ENCODE assay signal across 27 cellular contexts in genomic region chr2:208182835-208183234, GRCh38. TPM values are rescaled to one million over a fixed set of nuclear protein-coding genes. Genes with fewer than 3 reads are reported as not detected.
DNase-seq lines count a peak whose midpoint lies in the region; ATAC-seq, FAIRE-seq and TF ChIP-seq lines count a peak whose summit lies in the region.
"Had no signal": no experiment of that assay in that cellular context is flagged by ENCODE, and none has a peak within 500 bp of the region (broad histone marks: within the 10 kb centered on the region; RNA-seq: fewer than 3 reads in every experiment).

No MANE protein-coding gene starts in this region.

- H3K36me3 Mint-ChIP-seq in WTC11, result no peaks in the 10 kb centered on the region
- H3K36me3 Mint-ChIP-seq in activated T-helper 1 cell treated with anti-CD3 and anti-CD28 coated beads, Interleukin-12 subunit alpha, Interleukin-12 subunit beta, Interleukin-2, Interleukin-4 antibody, amounts not matched to agents 30 ng/mL and 10 ng/mL and 1 ng/mL, durations not matched to agents 14 hours and 24 hours and 36 hours (ENCODE audit: low read depth), result no peaks in the 10 kb centered on the region
- H3K36me3 Mint-ChIP-seq: CD8-positive, alpha-beta T cell had no signal

- H2AK5ac ChIP-seq in mesenchymal stem cell (ENCODE audit: low read length, severe bottlenecking), result no peak overlapping the region

- TF ChIP-seq CTCF in HepG2 (CRISPR knock-in tag; IDR thresholded peaks at IDR 0.05), result no peak
- no peak for TF ChIP-seq CTCF in right lobe of liver (IDR thresholded peaks at IDR 0.05)
- TF ChIP-seq CTCF in WTC11 (IDR thresholded peaks at IDR 0.05), result no peak

- H3K27ac ChIP-seq in HepG2 (ENCODE audit: extremely low read length, insufficient read depth, low read length), result no peak overlapping the region
- H3K27ac ChIP-seq in right lobe of liver, result no peak overlapping the region
- H3K27ac ChIP-seq in mesenchymal stem cell (ENCODE audit: low read length, poor library complexity, severe bottlenecking), result no peak overlapping the region
- H3K27ac ChIP-seq: A549; BLaER1 treated with 17β-estradiol and CSF1 and Interleukin-3, amounts not matched to agents 10 nM and 100 nM had no signal

- peak overlapping the region; percentile 39 for H4K91ac ChIP-seq in mesenchymal stem cell (ENCODE audit: low read length)

- no peak for FAIRE-seq in HepG2 (lab: Jason Lieb, UNC)
- FAIRE-seq: A549, GM12878 had no signal

- BruUV-seq in HepG2 (replicated peaks; lab: Mats Ljungman, UMichigan), result no TSS peak

- no peak overlapping the region for H3K9ac ChIP-seq in HepG2 (ENCODE audit: insufficient read depth, low read depth, low read length)
- no peak overlapping the region for H3K9ac ChIP-seq in mesenchymal stem cell (ENCODE audit: low read length)
- H3K9ac ChIP-seq: BLaER1 treated with 17β-estradiol and CSF1 and Interleukin-3, amounts not matched to agents 10 nM and 100 nM had no signal

- H3K4me1 ChIP-seq in HepG2 (ENCODE audit: insufficient read depth, low read length), result peaks cover 34% of the 10 kb centered on the region
- peaks cover 0 to 11% (median 3%) of the 10 kb centered on the region in 4 donors for H3K4me1 ChIP-seq in right lobe of liver
- peaks cover 2% of the 10 kb centered on the region for H3K4me1 ChIP-seq in mesenchymal stem cell (ENCODE audit: control insufficient read depth, insufficient read depth, low read depth, low read length)
- H3K4me1 ChIP-seq: A549 had no signal

- H3K9me3 Mint-ChIP-seq in WTC11, result no peaks in the 10 kb centered on the region
- no peaks in the 10 kb centered on the region for H3K9me3 Mint-ChIP-seq in activated T-helper 1 cell treated with anti-CD3 and anti-CD28 coated beads, Interleukin-12 subunit alpha, Interleukin-12 subunit beta, Interleukin-2, Interleukin-4 antibody, amounts not matched to agents 30 ng/mL and 10 ng/mL and 1 ng/mL, durations not matched to agents 14 hours and 24 hours and 36 hours
- H3K9me3 Mint-ChIP-seq: CD8-positive, alpha-beta T cell had no signal

- no peak overlapping the region for H2BK15ac ChIP-seq in mesenchymal stem cell (ENCODE audit: low read depth, poor library complexity, severe bottlenecking)

- no peak overlapping the region for H3K18ac ChIP-seq in mesenchymal stem cell (ENCODE audit: low read depth in 1 of 2, low read length in 2 of 2)

- in situ Hi-C loops in HepG2 (cut with HindIII; ENCODE audit: extremely low pct_ligation_motif_present, low pct_unique_long_range_greater_than_20kb), result no loop called here

- H3K4ac ChIP-seq in mesenchymal stem cell (ENCODE audit: low read depth in 1 of 2, low read length in 2 of 2), result no peak overlapping the region

- no peak overlapping the region for H2BK12ac ChIP-seq in mesenchymal stem cell (ENCODE audit: low read length in 2 of 2)

- H4K8ac ChIP-seq in mesenchymal stem cell (ENCODE audit: low read length), result no peak overlapping the region

- CTCF ChIA-PET in HepG2 (lab: Yijun Ruan, JAX; ENCODE audit: low intra/inter-chr PET ratio, low total read pairs) (no interaction called here), WTC11 (lab: Charles Lee) (interaction anchor here (1.2 to 3.2 kb wide), 4 partner anchors 7 to 94 kb away, joined by 3 to 22 read pairs (median 9); partner anchors contain the start of gene IDH1)

- 0 out of 2 replicates have a peak overlapping the region, but pooled peaks have one; percentile 67 for H3K4me3 Mint-ChIP-seq in WTC11
- no peak overlapping the region for H3K4me3 Mint-ChIP-seq in activated T-helper 1 cell treated with anti-CD3 and anti-CD28 coated beads, Interleukin-12 subunit alpha, Interleukin-12 subunit beta, Interleukin-2, Interleukin-4 antibody, amounts not matched to agents 30 ng/mL and 10 ng/mL and 1 ng/mL, durations not matched to agents 14 hours and 24 hours and 36 hours
- H3K4me3 Mint-ChIP-seq: CD8-positive, alpha-beta T cell had no signal

- no peak overlapping the region for H3K14ac ChIP-seq in mesenchymal stem cell (ENCODE audit: low read length in 2 of 2)

- no peak overlapping the region for H2BK5ac ChIP-seq in mesenchymal stem cell (ENCODE audit: low read depth, low read length, poor library complexity, severe bottlenecking)

- H3K79me2 ChIP-seq in HepG2 (ENCODE audit: insufficient read depth, low read length), result no peaks in the 10 kb centered on the region

- TF ChIP-seq RAD21 in HepG2 (CRISPR knock-in tag; IDR thresholded peaks at IDR 0.05), result no peak

- DNase-seq in HepG2 (ENCODE audit: low spot score) (no peak), right lobe of liver (no peak), WTC11 (ENCODE audit: low spot score) (no peak), mesenchymal stem cell (no peak), anterior cingulate cortex (lab: John Stamatoyannopoulos, UW) (no peak)
- DNase-seq in activated T-helper 1 cell treated with anti-CD3 and anti-CD28 coated beads, Interleukin-12 subunit alpha, Interleukin-12 subunit beta, Interleukin-2, Interleukin-4 antibody, amounts not matched to agents 30 ng/mL and 10 ng/mL and 1 ng/mL, durations not matched to agents 14 hours and 24 hours and 36 hours (ENCODE audit: low spot score), result no peak
- DNase-seq in activated CD4-positive, alpha-beta T cell treated with anti-CD3 and anti-CD28 coated beads, Interleukin-2, amount 50 U/mL, for 4 hours, result no peak
- DNase-seq: AML-193; Caco-2; CD8-positive, alpha-beta T cell; GDM1; Karpas-422; NCI-H1694; NCI-H2029 treated with DMSO at 0.1 percent for 48 hours; NCI-H2171; NCI-H226; NCI-H510A treated with DMSO at 0.1 percent for 48 hours; Right ventricle myocardium superior; RPMI8226; T-helper 1 cell had no signal

- H3K27me3 ChIP-seq in HepG2 (ENCODE audit: control insufficient read depth in 1 of 2, insufficient read depth in 2 of 2, low read length in 2 of 2) (peaks cover 0 to 17% of the 10 kb centered on the region in 2 experiments; a peak in 3 of 5 replicates), right lobe of liver (no peaks in the 10 kb centered on the region), mesenchymal stem cell (ENCODE audit: control insufficient read depth in 1 of 2, insufficient read depth in 1 of 2, low read length in 2 of 2) (peaks cover 14 to 15% of the 10 kb centered on the region in 2 experiments)
- H3K27me3 ChIP-seq: BLaER1 treated with 17β-estradiol and CSF1 and Interleukin-3, amounts not matched to agents 10 nM and 100 nM had no signal

- H3K4me2 ChIP-seq in HepG2 (ENCODE audit: low read depth, low read length), result no peak overlapping the region
- H3K4me2 ChIP-seq in mesenchymal stem cell (ENCODE audit: low read length, poor library complexity, severe bottlenecking), result no peak overlapping the region
- H3K4me2 ChIP-seq: A549; BLaER1 treated with 17β-estradiol and CSF1 and Interleukin-3, amounts not matched to agents 10 nM and 100 nM had no signal

- ATAC-seq in HepG2 (peak; percentile 43; the same call in 1 of the 3 replicates), right lobe of liver (no peak), WTC11 (no peak)
- ATAC-seq: A549; CD8-positive, alpha-beta T cell; GM12878; HCT116 had no signal

- TF ChIP-seq EP300 in HepG2 (IDR thresholded peaks at IDR 0.05; ENCODE audit: low read depth in 2 of 2, low read length in 2 of 2) (no peak), HepG2 (CRISPR knock-in tag; IDR thresholded peaks at IDR 0.05; ENCODE audit: borderline replicate concordance) (no peak)

- WGBS in HepG2 (ENCODE audit: low lambda C conversion rate), result 70% methylated on average over 3 of the region's 3 CpGs
- WGBS in right lobe of liver (ENCODE audit: insufficient coverage, low coverage, low lambda C conversion rate, missing lambda C conversion rate), result 79% methylated on average over 3 of the region's 3 CpGs
- 89% methylated on average over 3 of the region's 3 CpGs for WGBS in mesenchymal stem cell

- POLR2A ChIA-PET in HepG2 (lab: Yijun Ruan, JAX), result no interaction called here
- POLR2A ChIA-PET in WTC11 (lab: Charles Lee), result no interaction called here

- no peaks in the 10 kb centered on the region for H3K36me3 ChIP-seq in HepG2 (replicated peaks in 1 of 2; ENCODE audit: control insufficient read depth in 1 of 2, insufficient read depth in 2 of 2, low read length in 2 of 2)
- H3K36me3 ChIP-seq in right lobe of liver, result no peaks in the 10 kb centered on the region
- H3K36me3 ChIP-seq in mesenchymal stem cell (ENCODE audit: control insufficient read depth in 1 of 2, insufficient read depth in 2 of 2, low read depth in 1 of 2, low read length in 2 of 2), result no peaks in the 10 kb centered on the region
- H3K36me3 ChIP-seq: BLaER1 treated with 17β-estradiol and CSF1 and Interleukin-3, amounts not matched to agents 10 nM and 100 nM had no signal

- no peaks in the 10 kb centered on the region for H4K20me1 ChIP-seq in HepG2 (ENCODE audit: insufficient read depth, low read length)
- H4K20me1 ChIP-seq: BLaER1 treated with 17β-estradiol and CSF1 and Interleukin-3, amounts not matched to agents 10 nM and 100 nM had no signal

- intact Hi-C loops in HepG2 (cut with micrococcal nuclease; ENCODE audit: unreplicated experiment) (no loop called here), right lobe of liver (cut with DNase I) (no loop called here)
- intact Hi-C loops in activated T-helper 1 cell treated with anti-CD3 and anti-CD28 coated beads, Interleukin-12 subunit alpha, Interleukin-12 subunit beta, Interleukin-2, Interleukin-4 antibody, amounts not matched to agents 30 ng/mL and 10 ng/mL and 1 ng/mL, durations not matched to agents 14 hours and 24 hours and 36 hours (cut with micrococcal nuclease), result no loop called here

- no peak overlapping the region for H2BK120ac ChIP-seq in mesenchymal stem cell (ENCODE audit: low read depth, low read length)

- H2AFZ ChIP-seq in HepG2 (ENCODE audit: low read length) (no peak overlapping the region), mesenchymal stem cell (ENCODE audit: low read depth, low read length) (no peak overlapping the region)

- peaks cover 60% of the 10 kb centered on the region for H3K4me1 Mint-ChIP-seq in WTC11
- H3K4me1 Mint-ChIP-seq in activated T-helper 1 cell treated with anti-CD3 and anti-CD28 coated beads, Interleukin-12 subunit alpha, Interleukin-12 subunit beta, Interleukin-2, Interleukin-4 antibody, amounts not matched to agents 30 ng/mL and 10 ng/mL and 1 ng/mL, durations not matched to agents 14 hours and 24 hours and 36 hours (ENCODE audit: low read depth), result no peaks in the 10 kb centered on the region

- TF ChIP-seq POLR2A in HepG2 (IDR thresholded peaks at IDR 0.05; ENCODE audit: insufficient read depth in 1 of 2, low read depth in 2 of 2, low read length in 2 of 2), result no peak
- no peak for TF ChIP-seq POLR2A in right lobe of liver (IDR thresholded peaks at IDR 0.05)

- H3K4me3 ChIP-seq in HepG2 (replicated peaks in 1 of 3; ENCODE audit: insufficient read depth in 1 of 3, low read depth in 2 of 3, low read length in 3 of 3) (no peak overlapping the region), right lobe of liver (no peak overlapping the region), mesenchymal stem cell (ENCODE audit: insufficient read depth in 1 of 2, low read depth in 1 of 2, low read length in 2 of 2) (no peak overlapping the region)
- H3K4me3 ChIP-seq: A549; BLaER1 treated with 17β-estradiol and CSF1 and Interleukin-3, amounts not matched to agents 10 nM and 100 nM; GM12878 had no signal

- no peak overlapping the region for H3K23ac ChIP-seq in mesenchymal stem cell (ENCODE audit: low read length in 2 of 2)

- H3K27me3 Mint-ChIP-seq in WTC11 (ENCODE audit: low read depth), result no peaks in the 10 kb centered on the region
- H3K27me3 Mint-ChIP-seq in activated T-helper 1 cell treated with anti-CD3 and anti-CD28 coated beads, Interleukin-12 subunit alpha, Interleukin-12 subunit beta, Interleukin-2, Interleukin-4 antibody, amounts not matched to agents 30 ng/mL and 10 ng/mL and 1 ng/mL, durations not matched to agents 14 hours and 24 hours and 36 hours (ENCODE audit: insufficient read depth), result peaks cover 25% of the 10 kb centered on the region

- H3K27ac Mint-ChIP-seq in WTC11, result no peak overlapping the region; the same call in 1 of the 2 replicates
- H3K27ac Mint-ChIP-seq in activated T-helper 1 cell treated with anti-CD3 and anti-CD28 coated beads, Interleukin-12 subunit alpha, Interleukin-12 subunit beta, Interleukin-2, Interleukin-4 antibody, amounts not matched to agents 30 ng/mL and 10 ng/mL and 1 ng/mL, durations not matched to agents 14 hours and 24 hours and 36 hours, result no peak overlapping the region
- H3K27ac Mint-ChIP-seq: CD8-positive, alpha-beta T cell had no signal

- H3K79me1 ChIP-seq in mesenchymal stem cell (replicated peaks; ENCODE audit: low read length, poor library complexity, severe bottlenecking), result no peaks in the 10 kb centered on the region

- H3K9me3 ChIP-seq in HepG2 (ENCODE audit: low read length) (no peaks in the 10 kb centered on the region), right lobe of liver (no peaks in the 10 kb centered on the region), mesenchymal stem cell (ENCODE audit: control insufficient read depth, low read length) (no peaks in the 10 kb centered on the region)
- H3K9me3 ChIP-seq: A549; BLaER1 treated with 17β-estradiol and CSF1 and Interleukin-3, amounts not matched to agents 10 nM and 100 nM; Caco-2 had no signal

RNA-seq across cellular contexts. Expression of gene C2orf80, which starts 7.0 kb away (rescaled TPM):
- total RNA-seq in HepG2 (2016; rRNA removed; fragmentation: Illumina TruSeq; extraction: Trizol), result not detected in 2 replicates
- total RNA-seq in HepG2 (2016; cell fraction: cytosol; rRNA removed; fragmentation: Illumina TruSeq; extraction: Trizol; ENCODE audit: low read depth), result not detected in 2 replicates
- total RNA-seq in HepG2 (2016; cell fraction: insoluble cytoplasmic fraction; rRNA removed; fragmentation: Illumina TruSeq; extraction: Trizol), result not detected in 2 replicates
- not detected in 2 replicates for total RNA-seq in HepG2 (2016; cell fraction: membrane; rRNA removed; fragmentation: Illumina TruSeq; extraction: Trizol)
- total RNA-seq in HepG2 (2016; cell fraction: nucleus; rRNA removed; fragmentation: Illumina TruSeq; extraction: Trizol), result not detected in 2 replicates
- not detected in 2 replicates for polyA plus RNA-seq in HepG2 (2011; rRNA removed)
- not detected in 2 replicates for polyA plus RNA-seq in HepG2 (2011; cell fraction: cytosol; rRNA removed)
- polyA plus RNA-seq in HepG2 (2011; cell fraction: nucleus; rRNA removed), result not detected in 2 replicates
- not detected in 2 replicates for polyA plus RNA-seq in HepG2 (2012)
- polyA plus RNA-seq in HepG2 (2016; cell fraction: cytosol; fragmentation: Illumina TruSeq; extraction: Trizol; ENCODE audit: low read depth), result not detected in 2 replicates
- not detected in 2 replicates for polyA plus RNA-seq in HepG2 (2016; cell fraction: insoluble cytoplasmic fraction; fragmentation: Illumina TruSeq; extraction: Trizol; ENCODE audit: low read depth)
- polyA plus RNA-seq in HepG2 (2016; cell fraction: membrane; fragmentation: Illumina TruSeq; extraction: Trizol; ENCODE audit: low read depth), result not detected in 2 replicates
- polyA plus RNA-seq in HepG2 (2016; cell fraction: nucleus; fragmentation: Illumina TruSeq; extraction: Trizol; ENCODE audit: insufficient read depth, low read depth), result not detected in 2 replicates
- not detected in 2 replicates for polyA minus RNA-seq in HepG2 (2011; rRNA and poly(A)+ RNA removed; ENCODE audit: low replicate concordance)
- polyA minus RNA-seq in HepG2 (2011; cell fraction: cytosol; rRNA and poly(A)+ RNA removed), result not detected in 2 replicates
- not detected in 2 replicates for polyA minus RNA-seq in HepG2 (2011; cell fraction: nucleus; rRNA and poly(A)+ RNA removed)
- total RNA-seq in right lobe of liver, result not detected
- total RNA-seq in WTC11 (2021), result 0.39 to 0.96 TPM (median 0.87 TPM) in 3 replicates
- polyA plus RNA-seq in mesenchymal stem cell (2013, experiment 1 of 2), result not detected
- not detected for polyA plus RNA-seq in mesenchymal stem cell (2013, experiment 2 of 2)
- not detected in 2 replicates for total RNA-seq in activated T-helper 1 cell treated with anti-CD3 and anti-CD28 coated beads, Interleukin-12 subunit alpha, Interleukin-12 subunit beta, Interleukin-2, Interleukin-4 antibody, amounts not matched to agents 30 ng/mL and 10 ng/mL and 1 ng/mL, durations not matched to agents 14 hours and 24 hours and 36 hours
- total RNA-seq: Caco-2; CD8-positive, alpha-beta T cell; GM12878; H4; HT-29; Right ventricle myocardium superior had no signal
- polyA plus RNA-seq: A549, GM12878 had no signal

RNA-seq across cellular contexts. Expression of gene CRYGA, which starts 19.4 kb away (rescaled TPM):
- total RNA-seq in HepG2 (2016; rRNA removed; fragmentation: Illumina TruSeq; extraction: Trizol) (not detected in 2 replicates), right lobe of liver (not detected), WTC11 (2021) (not detected in 3 replicates)
- total RNA-seq in HepG2 (2016; cell fraction: cytosol; rRNA removed; fragmentation: Illumina TruSeq; extraction: Trizol; ENCODE audit: low read depth), result not detected in 2 replicates
- not detected in 2 replicates for total RNA-seq in HepG2 (2016; cell fraction: insoluble cytoplasmic fraction; rRNA removed; fragmentation: Illumina TruSeq; extraction: Trizol)
- total RNA-seq in HepG2 (2016; cell fraction: membrane; rRNA removed; fragmentation: Illumina TruSeq; extraction: Trizol), result not detected in 2 replicates
- not detected in 2 replicates for total RNA-seq in HepG2 (2016; cell fraction: nucleus; rRNA removed; fragmentation: Illumina TruSeq; extraction: Trizol)
- not detected in 2 replicates for polyA plus RNA-seq in HepG2 (2011; rRNA removed)
- polyA plus RNA-seq in HepG2 (2011; cell fraction: cytosol; rRNA removed), result not detected in 2 replicates
- not detected in 2 replicates for polyA plus RNA-seq in HepG2 (2011; cell fraction: nucleus; rRNA removed)
- not detected in 2 replicates for polyA plus RNA-seq in HepG2 (2012)
- not detected in 2 replicates for polyA plus RNA-seq in HepG2 (2016; cell fraction: cytosol; fragmentation: Illumina TruSeq; extraction: Trizol; ENCODE audit: low read depth)
- polyA plus RNA-seq in HepG2 (2016; cell fraction: insoluble cytoplasmic fraction; fragmentation: Illumina TruSeq; extraction: Trizol; ENCODE audit: low read depth), result not detected in 2 replicates
- not detected in 2 replicates for polyA plus RNA-seq in HepG2 (2016; cell fraction: membrane; fragmentation: Illumina TruSeq; extraction: Trizol; ENCODE audit: low read depth)
- not detected in 2 replicates for polyA plus RNA-seq in HepG2 (2016; cell fraction: nucleus; fragmentation: Illumina TruSeq; extraction: Trizol; ENCODE audit: insufficient read depth, low read depth)
- polyA minus RNA-seq in HepG2 (2011; rRNA and poly(A)+ RNA removed; ENCODE audit: low replicate concordance), result not detected in 2 replicates
- not detected in 2 replicates for polyA minus RNA-seq in HepG2 (2011; cell fraction: cytosol; rRNA and poly(A)+ RNA removed)
- not detected in 2 replicates for polyA minus RNA-seq in HepG2 (2011; cell fraction: nucleus; rRNA and poly(A)+ RNA removed)
- polyA plus RNA-seq in mesenchymal stem cell (2013, experiment 1 of 2), result not detected
- polyA plus RNA-seq in mesenchymal stem cell (2013, experiment 2 of 2), result not detected
- not detected in 2 replicates for total RNA-seq in activated T-helper 1 cell treated with anti-CD3 and anti-CD28 coated beads, Interleukin-12 subunit alpha, Interleukin-12 subunit beta, Interleukin-2, Interleukin-4 antibody, amounts not matched to agents 30 ng/mL and 10 ng/mL and 1 ng/mL, durations not matched to agents 14 hours and 24 hours and 36 hours
- total RNA-seq: Caco-2; CD8-positive, alpha-beta T cell; GM12878; H4; HT-29; Right ventricle myocardium superior; SK-MEL-5 had no signal
- polyA plus RNA-seq: A549, GM12878 had no signal

RNA-seq across cellular contexts. Expression of gene CRYGB, which starts 36.9 kb away (rescaled TPM):
- not detected in 2 replicates for total RNA-seq in HepG2 (2016; rRNA removed; fragmentation: Illumina TruSeq; extraction: Trizol)
- not detected in 2 replicates for total RNA-seq in HepG2 (2016; cell fraction: cytosol; rRNA removed; fragmentation: Illumina TruSeq; extraction: Trizol; ENCODE audit: low read depth)
- total RNA-seq in HepG2 (2016; cell fraction: insoluble cytoplasmic fraction; rRNA removed; fragmentation: Illumina TruSeq; extraction: Trizol), result not detected in 2 replicates
- not detected in 2 replicates for total RNA-seq in HepG2 (2016; cell fraction: membrane; rRNA removed; fragmentation: Illumina TruSeq; extraction: Trizol)
- total RNA-seq in HepG2 (2016; cell fraction: nucleus; rRNA removed; fragmentation: Illumina TruSeq; extraction: Trizol), result not detected in 2 replicates
- not detected in 2 replicates for polyA plus RNA-seq in HepG2 (2011; rRNA removed)
- polyA plus RNA-seq in HepG2 (2011; cell fraction: cytosol; rRNA removed), result not detected in 2 replicates
- polyA plus RNA-seq in HepG2 (2011; cell fraction: nucleus; rRNA removed), result not detected in 2 replicates
- not detected in 2 replicates for polyA plus RNA-seq in HepG2 (2012)
- not detected in 2 replicates for polyA plus RNA-seq in HepG2 (2016; cell fraction: cytosol; fragmentation: Illumina TruSeq; extraction: Trizol; ENCODE audit: low read depth)
- not detected in 2 replicates for polyA plus RNA-seq in HepG2 (2016; cell fraction: insoluble cytoplasmic fraction; fragmentation: Illumina TruSeq; extraction: Trizol; ENCODE audit: low read depth)
- polyA plus RNA-seq in HepG2 (2016; cell fraction: membrane; fragmentation: Illumina TruSeq; extraction: Trizol; ENCODE audit: low read depth), result not detected in 2 replicates
- polyA plus RNA-seq in HepG2 (2016; cell fraction: nucleus; fragmentation: Illumina TruSeq; extraction: Trizol; ENCODE audit: insufficient read depth, low read depth), result not detected in 2 replicates
- not detected in 2 replicates for polyA minus RNA-seq in HepG2 (2011; rRNA and poly(A)+ RNA removed; ENCODE audit: low replicate concordance)
- not detected in 2 replicates for polyA minus RNA-seq in HepG2 (2011; cell fraction: cytosol; rRNA and poly(A)+ RNA removed)
- not detected in 2 replicates for polyA minus RNA-seq in HepG2 (2011; cell fraction: nucleus; rRNA and poly(A)+ RNA removed)
- not detected for total RNA-seq in right lobe of liver
- 0.87 TPM in 1 of 3 replicates, not detected in the others for total RNA-seq in WTC11 (2021)
- polyA plus RNA-seq in mesenchymal stem cell (2013, experiment 1 of 2), result not detected
- polyA plus RNA-seq in mesenchymal stem cell (2013, experiment 2 of 2), result not detected
- not detected in 2 replicates for total RNA-seq in activated T-helper 1 cell treated with anti-CD3 and anti-CD28 coated beads, Interleukin-12 subunit alpha, Interleukin-12 subunit beta, Interleukin-2, Interleukin-4 antibody, amounts not matched to agents 30 ng/mL and 10 ng/mL and 1 ng/mL, durations not matched to agents 14 hours and 24 hours and 36 hours
- total RNA-seq: Caco-2; CD8-positive, alpha-beta T cell; GM12878; H4; HT-29; Right ventricle myocardium superior; SK-MEL-5 had no signal
- polyA plus RNA-seq: A549, GM12878 had no signal

RNA-seq across cellular contexts. Expression of gene CRYGC, which starts 53.2 kb away (rescaled TPM):
- total RNA-seq in HepG2 (2016; rRNA removed; fragmentation: Illumina TruSeq; extraction: Trizol), result 0.27 TPM in 1 of 2 replicates, not detected in the other
- total RNA-seq in HepG2 (2016; cell fraction: cytosol; rRNA removed; fragmentation: Illumina TruSeq; extraction: Trizol; ENCODE audit: low read depth), result 0.44 TPM in 1 of 2 replicates, not detected in the other
- total RNA-seq in HepG2 (2016; cell fraction: insoluble cytoplasmic fraction; rRNA removed; fragmentation: Illumina TruSeq; extraction: Trizol), result 0.35 TPM in 1 of 2 replicates, not detected in the other
- total RNA-seq in HepG2 (2016; cell fraction: membrane; rRNA removed; fragmentation: Illumina TruSeq; extraction: Trizol), result 0.45 and 0.96 TPM in 2 replicates
- not detected in 2 replicates for total RNA-seq in HepG2 (2016; cell fraction: nucleus; rRNA removed; fragmentation: Illumina TruSeq; extraction: Trizol)
- polyA plus RNA-seq in HepG2 (2011; rRNA removed), result 0.20 and 0.21 TPM in 2 replicates
- not detected in 2 replicates for polyA plus RNA-seq in HepG2 (2011; cell fraction: cytosol; rRNA removed)
- not detected in 2 replicates for polyA plus RNA-seq in HepG2 (2011; cell fraction: nucleus; rRNA removed)
- not detected in 2 replicates for polyA plus RNA-seq in HepG2 (2012)
- polyA plus RNA-seq in HepG2 (2016; cell fraction: cytosol; fragmentation: Illumina TruSeq; extraction: Trizol; ENCODE audit: low read depth), result 0.24 TPM in 1 of 2 replicates, not detected in the other
- polyA plus RNA-seq in HepG2 (2016; cell fraction: insoluble cytoplasmic fraction; fragmentation: Illumina TruSeq; extraction: Trizol; ENCODE audit: low read depth), result not detected in 2 replicates
- polyA plus RNA-seq in HepG2 (2016; cell fraction: membrane; fragmentation: Illumina TruSeq; extraction: Trizol; ENCODE audit: low read depth), result 0.58 and 0.71 TPM in 2 replicates
- polyA plus RNA-seq in HepG2 (2016; cell fraction: nucleus; fragmentation: Illumina TruSeq; extraction: Trizol; ENCODE audit: insufficient read depth, low read depth), result not detected in 2 replicates
- polyA minus RNA-seq in HepG2 (2011; rRNA and poly(A)+ RNA removed; ENCODE audit: low replicate concordance), result not detected in 2 replicates
- not detected in 2 replicates for polyA minus RNA-seq in HepG2 (2011; cell fraction: cytosol; rRNA and poly(A)+ RNA removed)
- not detected in 2 replicates for polyA minus RNA-seq in HepG2 (2011; cell fraction: nucleus; rRNA and poly(A)+ RNA removed)
- not detected for total RNA-seq in right lobe of liver
- not detected in 3 replicates for total RNA-seq in WTC11 (2021)
- not detected for polyA plus RNA-seq in mesenchymal stem cell (2013, experiment 1 of 2)
- polyA plus RNA-seq in mesenchymal stem cell (2013, experiment 2 of 2), result not detected
- total RNA-seq in activated T-helper 1 cell treated with anti-CD3 and anti-CD28 coated beads, Interleukin-12 subunit alpha, Interleukin-12 subunit beta, Interleukin-2, Interleukin-4 antibody, amounts not matched to agents 30 ng/mL and 10 ng/mL and 1 ng/mL, durations not matched to agents 14 hours and 24 hours and 36 hours, result not detected in 2 replicates
- total RNA-seq: Caco-2; CD8-positive, alpha-beta T cell; GM12878; H4; HT-29; Right ventricle myocardium superior; SK-MEL-5 had no signal
- polyA plus RNA-seq: A549, GM12878 had no signal

RNA-seq across cellular contexts. Expression of gene CRYGD, which starts 58.5 kb away (rescaled TPM):
- total RNA-seq in HepG2 (2016; rRNA removed; fragmentation: Illumina TruSeq; extraction: Trizol) (not detected in 2 replicates), right lobe of liver (not detected), WTC11 (2021) (4.6 to 6.3 TPM (median 5.7 TPM) in 3 replicates)
- not detected in 2 replicates for total RNA-seq in HepG2 (2016; cell fraction: cytosol; rRNA removed; fragmentation: Illumina TruSeq; extraction: Trizol; ENCODE audit: low read depth)
- not detected in 2 replicates for total RNA-seq in HepG2 (2016; cell fraction: insoluble cytoplasmic fraction; rRNA removed; fragmentation: Illumina TruSeq; extraction: Trizol)
- total RNA-seq in HepG2 (2016; cell fraction: membrane; rRNA removed; fragmentation: Illumina TruSeq; extraction: Trizol), result not detected in 2 replicates
- total RNA-seq in HepG2 (2016; cell fraction: nucleus; rRNA removed; fragmentation: Illumina TruSeq; extraction: Trizol), result not detected in 2 replicates
- polyA plus RNA-seq in HepG2 (2011; rRNA removed), result not detected in 2 replicates
- not detected in 2 replicates for polyA plus RNA-seq in HepG2 (2011; cell fraction: cytosol; rRNA removed)
- not detected in 2 replicates for polyA plus RNA-seq in HepG2 (2011; cell fraction: nucleus; rRNA removed)
- polyA plus RNA-seq in HepG2 (2012), result not detected in 2 replicates
- polyA plus RNA-seq in HepG2 (2016; cell fraction: cytosol; fragmentation: Illumina TruSeq; extraction: Trizol; ENCODE audit: low read depth), result not detected in 2 replicates
- not detected in 2 replicates for polyA plus RNA-seq in HepG2 (2016; cell fraction: insoluble cytoplasmic fraction; fragmentation: Illumina TruSeq; extraction: Trizol; ENCODE audit: low read depth)
- not detected in 2 replicates for polyA plus RNA-seq in HepG2 (2016; cell fraction: membrane; fragmentation: Illumina TruSeq; extraction: Trizol; ENCODE audit: low read depth)
- polyA plus RNA-seq in HepG2 (2016; cell fraction: nucleus; fragmentation: Illumina TruSeq; extraction: Trizol; ENCODE audit: insufficient read depth, low read depth), result not detected in 2 replicates
- polyA minus RNA-seq in HepG2 (2011; rRNA and poly(A)+ RNA removed; ENCODE audit: low replicate concordance), result not detected in 2 replicates
- not detected in 2 replicates for polyA minus RNA-seq in HepG2 (2011; cell fraction: cytosol; rRNA and poly(A)+ RNA removed)
- polyA minus RNA-seq in HepG2 (2011; cell fraction: nucleus; rRNA and poly(A)+ RNA removed), result not detected in 2 replicates
- not detected for polyA plus RNA-seq in mesenchymal stem cell (2013, experiment 1 of 2)
- not detected for polyA plus RNA-seq in mesenchymal stem cell (2013, experiment 2 of 2)
- not detected in 2 replicates for total RNA-seq in activated T-helper 1 cell treated with anti-CD3 and anti-CD28 coated beads, Interleukin-12 subunit alpha, Interleukin-12 subunit beta, Interleukin-2, Interleukin-4 antibody, amounts not matched to agents 30 ng/mL and 10 ng/mL and 1 ng/mL, durations not matched to agents 14 hours and 24 hours and 36 hours
- total RNA-seq: Caco-2; CD8-positive, alpha-beta T cell; GM12878; H4; HT-29; Right ventricle myocardium superior; SK-MEL-5 had no signal
- polyA plus RNA-seq: A549, GM12878 had no signal
